In the genomic region with DNA sequence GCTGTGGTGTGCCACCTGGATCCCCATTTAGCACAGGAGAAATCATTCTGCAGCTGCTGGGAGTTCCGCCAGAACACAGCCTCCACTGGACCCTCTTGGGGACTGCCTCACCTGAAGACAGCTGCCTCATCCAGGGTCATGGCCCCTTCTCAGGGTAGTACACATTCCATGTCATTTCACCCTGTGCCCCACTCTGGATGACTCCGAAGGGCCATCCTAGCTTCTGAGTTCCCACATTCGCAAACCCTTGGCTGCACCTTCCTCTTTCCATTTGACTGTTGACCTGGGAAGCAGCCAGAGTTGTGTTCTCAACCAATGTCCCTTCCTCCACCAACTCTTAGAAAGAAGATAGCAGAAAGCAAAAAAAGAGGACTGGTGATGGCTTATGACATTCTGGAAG, we compare ENCODE assay signal across 1 cellular context.
TF ChIP-seq lines count a peak whose summit lies in the region.

No MANE protein-coding gene starts in this region.

TF ChIP-seq in HepG2, 621 proteins besides CTCF, POLR2A, EP300 and RAD21 (continued from another document):
- TF ChIP-seq, protein P1, sequence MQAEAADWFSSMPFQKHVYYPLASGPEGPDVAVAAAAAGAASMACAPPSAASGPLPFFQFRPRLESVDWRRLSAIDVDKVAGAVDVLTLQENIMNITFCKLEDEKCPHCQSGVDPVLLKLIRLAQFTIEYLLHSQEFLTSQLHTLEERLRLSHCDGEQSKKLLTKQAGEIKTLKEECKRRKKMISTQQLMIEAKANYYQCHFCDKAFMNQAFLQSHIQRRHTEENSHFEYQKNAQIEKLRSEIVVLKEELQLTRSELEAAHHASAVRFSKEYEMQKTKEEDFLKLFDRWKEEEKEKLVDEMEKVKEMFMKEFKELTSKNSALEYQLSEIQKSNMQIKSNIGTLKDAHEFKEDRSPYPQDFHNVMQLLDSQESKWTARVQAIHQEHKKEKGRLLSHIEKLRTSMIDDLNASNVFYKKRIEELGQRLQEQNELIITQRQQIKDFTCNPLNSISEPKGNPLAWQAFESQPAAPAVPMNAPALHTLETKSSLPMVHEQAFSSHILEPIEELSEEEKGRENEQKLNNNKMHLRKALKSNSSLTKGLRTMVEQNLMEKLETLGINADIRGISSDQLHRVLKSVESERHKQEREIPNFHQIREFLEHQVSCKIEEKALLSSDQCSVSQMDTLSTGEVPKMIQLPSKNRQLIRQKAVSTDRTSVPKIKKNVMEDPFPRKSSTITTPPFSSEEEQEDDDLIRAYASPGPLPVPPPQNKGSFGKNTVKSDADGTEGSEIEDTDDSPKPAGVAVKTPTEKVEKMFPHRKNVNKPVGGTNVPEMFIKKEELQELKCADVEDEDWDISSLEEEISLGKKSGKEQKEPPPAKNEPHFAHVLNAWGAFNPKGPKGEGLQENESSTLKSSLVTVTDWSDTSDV (CRISPR knock-in tag; IDR thresholded peaks at IDR 0.05) = no peak
- no peak for TF ChIP-seq TEAD3 (CRISPR knock-in tag; optimal IDR thresholded peaks at IDR 0.05; ENCODE audit: borderline replicate concordance)
- TF ChIP-seq ATF1 (CRISPR knock-in tag; IDR thresholded peaks at IDR 0.05) = no peak
- no peak for TF ChIP-seq ZFYVE20 (CRISPR knock-in tag; IDR thresholded peaks at IDR 0.05; ENCODE audit: borderline replicate concordance, low read depth)
- TF ChIP-seq ZNF331 (CRISPR knock-in tag; IDR thresholded peaks at IDR 0.05) = no peak
- TF ChIP-seq ZNF292 (CRISPR knock-in tag; IDR thresholded peaks at IDR 0.05; ENCODE audit: borderline replicate concordance, low read depth) = no peak
- TF ChIP-seq, protein P2, sequence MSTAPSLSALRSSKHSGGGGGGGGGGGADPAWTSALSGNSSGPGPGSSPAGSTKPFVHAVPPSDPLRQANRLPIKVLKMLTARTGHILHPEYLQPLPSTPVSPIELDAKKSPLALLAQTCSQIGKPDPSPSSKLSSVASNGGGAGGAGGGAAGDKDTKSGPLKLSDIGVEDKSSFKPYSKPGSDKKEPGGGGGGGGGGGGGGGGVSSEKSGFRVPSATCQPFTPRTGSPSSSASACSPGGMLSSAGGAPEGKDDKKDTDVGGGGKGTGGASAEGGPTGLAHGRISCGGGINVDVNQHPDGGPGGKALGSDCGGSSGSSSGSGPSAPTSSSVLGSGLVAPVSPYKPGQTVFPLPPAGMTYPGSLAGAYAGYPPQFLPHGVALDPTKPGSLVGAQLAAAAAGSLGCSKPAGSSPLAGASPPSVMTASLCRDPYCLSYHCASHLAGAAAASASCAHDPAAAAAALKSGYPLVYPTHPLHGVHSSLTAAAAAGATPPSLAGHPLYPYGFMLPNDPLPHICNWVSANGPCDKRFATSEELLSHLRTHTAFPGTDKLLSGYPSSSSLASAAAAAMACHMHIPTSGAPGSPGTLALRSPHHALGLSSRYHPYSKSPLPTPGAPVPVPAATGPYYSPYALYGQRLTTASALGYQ (CRISPR knock-in tag; IDR thresholded peaks at IDR 0.05) = no peak
- no peak for TF ChIP-seq ZIK1 (CRISPR knock-in tag; IDR thresholded peaks at IDR 0.05; ENCODE audit: borderline replicate concordance, low read depth)
